Comparison of ENCODE assay signal across 11 cellular contexts in the genomic region with DNA sequence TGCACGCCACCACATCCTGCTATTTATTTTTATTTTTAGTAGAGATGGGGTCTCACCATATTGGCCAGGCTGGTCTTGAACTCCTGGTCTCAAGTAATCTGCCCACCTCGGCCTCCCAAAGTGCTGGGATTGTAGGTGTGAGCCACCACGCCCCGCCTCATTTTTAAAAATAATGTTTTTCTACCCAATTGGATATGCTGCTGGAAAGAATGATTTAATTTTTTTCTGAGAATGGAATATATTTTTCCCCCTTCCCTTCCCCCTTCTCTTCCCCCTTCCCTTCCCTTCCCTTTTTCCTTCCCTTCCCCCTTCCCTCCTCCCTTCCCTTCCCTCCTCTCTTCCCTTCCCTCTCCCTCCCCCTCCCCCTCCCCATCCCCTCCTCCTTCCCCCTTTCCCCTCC.
"Had no signal": no experiment of that assay in that cellular context is flagged by ENCODE, and none has a peak within 500 bp of the region (broad histone marks: within the 10 kb centered on the region; RNA-seq: fewer than 3 reads in every experiment).

No MANE protein-coding gene starts in this region.

- DNase-seq: GM23248, GOT3, H7, H9, HCEC 1CT, HFFc6 had no signal

- FAIRE-seq: H1, H54 had no signal

- H3K4me2 ChIP-seq: GM23338 had no signal

- H3K36me3 ChIP-seq: HAP-1 had no signal

- H2AFZ ChIP-seq: GM23248, GM23338 had no signal

- H3K27ac ChIP-seq: GM23248 had no signal

- H3K9ac ChIP-seq: GM23248 had no signal

- ATAC-seq: GM23338, HCT116 had no signal

- H3K4me3 ChIP-seq: GM23248, GM23338, HAP-1 had no signal

- H3K4me1 ChIP-seq: HAP-1 had no signal

- H3K9me3 ChIP-seq: HAP-1 had no signal
